Comparison of ENCODE assay signal across 8 cellular contexts in genomic region chr21:26572668-26573381, GRCh38. TPM values are rescaled to one million over a fixed set of nuclear protein-coding genes. Genes with fewer than 3 reads are reported as not detected.
DNase-seq lines count a peak whose midpoint lies in the region; ATAC-seq and TF ChIP-seq lines count a peak whose summit lies in the region.

Gene CYYR1 (minus strand): TSS chr21:26573286. CDS start chr21:26572940, 346 bp downstream.

- H3K27me3 Mint-ChIP-seq in activated naive CD4-positive, alpha-beta T cell treated with anti-CD3 and anti-CD28 coated beads, Interleukin-2, amount 10 ng/mL, durations not matched to agents 7 days and 5 days = peaks cover 18% of the 10 kb centered on the region

- H3K9me3 Mint-ChIP-seq in activated naive CD4-positive, alpha-beta T cell treated with anti-CD3 and anti-CD28 coated beads, Interleukin-2, amount 10 ng/mL, durations not matched to agents 7 days and 5 days = no peaks in the 10 kb centered on the region

- CTCF ChIA-PET in activated naive CD4-positive, alpha-beta T cell treated with anti-CD3 and anti-CD28 coated beads, Interleukin-2, amount 10 ng/mL, durations not matched to agents 7 days and 5 days (lab: Charles Lee) = no interaction called here

- H3K4me1 ChIP-seq in ectodermal cell (ENCODE audit: control insufficient read depth, insufficient read depth, low read length) = peaks cover 5% of the 10 kb centered on the region
- H3K4me1 ChIP-seq in subcutaneous abdominal adipose tissue (ENCODE audit: control insufficient read depth in 5 of 5, insufficient read depth in 5 of 5, low read length in 5 of 5) = no peaks in the 10 kb centered on the region

- H3K27ac Mint-ChIP-seq in activated naive CD4-positive, alpha-beta T cell treated with anti-CD3 and anti-CD28 coated beads, Interleukin-2, amount 10 ng/mL, durations not matched to agents 7 days and 5 days = no peak within 1 kb of the TSS

- ATAC-seq in HG02759 (IDR thresholded peaks at IDR 0.05; ENCODE audit: unreplicated experiment) (no peak), HG03280 (IDR thresholded peaks at IDR 0.05; ENCODE audit: unreplicated experiment) (no peak)

- H3K4me1 Mint-ChIP-seq in activated naive CD4-positive, alpha-beta T cell treated with anti-CD3 and anti-CD28 coated beads, Interleukin-2, amount 10 ng/mL, durations not matched to agents 7 days and 5 days = peaks cover 2% of the 10 kb centered on the region

- no peak within 1 kb of the TSS for H3K4me3 Mint-ChIP-seq in activated naive CD4-positive, alpha-beta T cell treated with anti-CD3 and anti-CD28 coated beads, Interleukin-2, amount 10 ng/mL, durations not matched to agents 7 days and 5 days

- peak within 1 kb of the TSS; percentile 83 for H3K27ac ChIP-seq in ectodermal cell (ENCODE audit: insufficient read depth, low read depth, low read length, poor library complexity, severe bottlenecking)
- peak within 1 kb of the TSS; percentile 57 for H3K27ac ChIP-seq in subcutaneous abdominal adipose tissue (ENCODE audit: low read depth, low read length)

- no peak for TF ChIP-seq POLR2A in lower leg skin (IDR thresholded peaks at IDR 0.05)

- intact Hi-C loops in lower leg skin (cut with DNase I; ENCODE audit: low total_unique reads) = no loop called here

- H3K36me3 Mint-ChIP-seq in activated naive CD4-positive, alpha-beta T cell treated with anti-CD3 and anti-CD28 coated beads, Interleukin-2, amount 10 ng/mL, durations not matched to agents 7 days and 5 days = no peaks in the 10 kb centered on the region

- H3K4me3 ChIP-seq in ectodermal cell (ENCODE audit: insufficient read depth, low read depth, low read length) (peak within 1 kb of the TSS; percentile 75), lower leg skin (ENCODE audit: low read depth, poor library complexity, severe bottlenecking) (peak within 1 kb of the TSS; percentile 36), subcutaneous abdominal adipose tissue (ENCODE audit: low read depth in 1 of 5, low read length in 5 of 5) (peak within 1 kb of the TSS; percentile 10 to 78 (median 62))

- H3K9me3 ChIP-seq in ectodermal cell (ENCODE audit: control insufficient read depth, low read length) (peaks cover 2% of the 10 kb centered on the region), subcutaneous abdominal adipose tissue (ENCODE audit: control insufficient read depth in 5 of 5, low read length in 5 of 5) (peaks cover 0 to 15% (median 6%) of the 10 kb centered on the region in 5 donors)

- no peak for TF ChIP-seq CTCF in lower leg skin (IDR thresholded peaks at IDR 0.05)

- H3K36me3 ChIP-seq in ectodermal cell (ENCODE audit: control insufficient read depth, insufficient read depth, low read length) (peaks cover 2% of the 10 kb centered on the region), subcutaneous abdominal adipose tissue (ENCODE audit: control insufficient read depth in 5 of 5, insufficient read depth in 5 of 5, low read length in 5 of 5) (no peaks in the 10 kb centered on the region)

- DNase-seq in NCI-H748 (lab: John Stamatoyannopoulos, UW; ENCODE audit: unreplicated experiment) (peak; percentile 77), lower leg skin (ENCODE audit: low spot score in 2 of 2) (peak in 1 of 2 donors; percentile 86), OCI-M2 (lab: John Stamatoyannopoulos, UW; ENCODE audit: unreplicated experiment) (no peak)
- DNase-seq in activated naive CD4-positive, alpha-beta T cell treated with anti-CD3 and anti-CD28 coated beads, Interleukin-2, amount 10 ng/mL, durations not matched to agents 7 days and 5 days = no peak

- 0% methylated on average over 61 of the region's 61 CpGs for WGBS in ectodermal cell, 2 experiments
- WGBS in lower leg skin, 2 donors = 1% methylated on average over 36 to 61 of the region's 61 CpGs

- peak within 1 kb of the TSS in 3 of 5 donors; percentile 29 to 71 (median 68) for H3K9ac ChIP-seq in subcutaneous abdominal adipose tissue (ENCODE audit: low read length in 5 of 5)

- H3K27me3 ChIP-seq in ectodermal cell (ENCODE audit: control insufficient read depth, insufficient read depth, low read length, poor library complexity, severe bottlenecking) (no peaks in the 10 kb centered on the region), subcutaneous abdominal adipose tissue (ENCODE audit: control insufficient read depth in 5 of 5, insufficient read depth in 4 of 5, low read length in 5 of 5) (peaks cover 4 to 13% (median 5%) of the 10 kb centered on the region in 5 donors)

RNA-seq across cellular contexts. Expression of gene CYYR1, which starts in this region (rescaled TPM):
- 35.1 TPM for polyA plus RNA-seq in ectodermal cell (2013, experiment 1 of 4)
- 29.0 TPM for polyA plus RNA-seq in ectodermal cell (2013, experiment 2 of 4)
- polyA plus RNA-seq in ectodermal cell (2013, experiment 3 of 4) = 27.0 TPM
- polyA plus RNA-seq in ectodermal cell (2013, experiment 4 of 4) = 27.6 TPM
- 10 to 100 TPM in 3 of 4 donors, 1 to 10 TPM in 1; 9.0 to 16.4 (median 12.5) TPM for total RNA-seq in lower leg skin
